8 cellular contexts compared by ENCODE assay signal in the genomic region with DNA sequence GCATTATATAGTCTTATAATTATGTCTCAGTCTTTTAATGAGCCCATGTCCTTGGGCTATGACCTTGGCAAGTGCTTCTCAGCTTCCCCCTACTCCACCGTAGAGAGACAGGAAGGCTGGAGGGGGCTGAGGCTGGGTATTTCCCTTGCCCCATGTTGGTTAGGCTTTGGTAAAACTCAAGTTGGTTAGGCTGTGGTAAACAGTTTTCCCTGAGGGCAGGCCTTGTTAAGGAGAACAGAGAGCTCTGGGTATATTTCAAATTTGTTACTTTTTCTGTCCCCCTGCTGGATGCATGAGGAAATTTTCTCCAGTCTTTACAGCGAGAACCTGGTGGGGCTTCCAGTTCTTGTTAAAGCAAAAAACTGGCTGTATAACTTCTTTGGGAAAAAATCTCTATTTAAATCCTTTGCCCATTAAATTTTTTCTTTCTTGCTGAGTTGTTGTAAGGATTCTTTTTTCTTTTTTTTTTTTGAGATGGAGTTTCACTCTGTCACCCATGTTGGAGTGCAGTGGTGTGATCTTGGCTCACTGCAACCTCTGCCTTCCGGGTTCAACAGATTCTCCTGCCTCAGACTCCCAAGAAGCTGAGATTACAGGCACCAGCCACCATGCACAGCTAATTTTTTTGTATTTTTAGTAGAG. TPM values are rescaled to one million over a fixed set of nuclear protein-coding genes. Genes with fewer than 3 reads are reported as not detected.
DNase-seq lines count a peak whose midpoint lies in the region; ATAC-seq and TF ChIP-seq lines count a peak whose summit lies in the region.

No MANE protein-coding gene starts in this region.

- H3K36me3 ChIP-seq in DND-41 (ENCODE audit: insufficient read depth, low read length), result no peaks in the 10 kb centered on the region

- in situ Hi-C loops in astrocyte of the cerebellum (cut with HindIII; ENCODE audit: low sequenced_read_pairs), result no loop called here

- no peaks in the 10 kb centered on the region for H4K20me1 ChIP-seq in DND-41 (ENCODE audit: insufficient read depth, low read length)

- H3K9me3 ChIP-seq in DND-41 (ENCODE audit: insufficient read depth, low read length, severe bottlenecking), result no peaks in the 10 kb centered on the region

- TF ChIP-seq CTCF in DND-41 (IDR thresholded peaks at IDR 0.05; ENCODE audit: borderline replicate concordance, extremely low read depth, low read length, poor library complexity, severe bottlenecking) (peak; percentile 53), astrocyte of the cerebellum (IDR thresholded peaks at IDR 0.05; ENCODE audit: low read depth, low read length, missing control alignments) (peak; percentile 64)

- no peak overlapping the region for H2AFZ ChIP-seq in DND-41 (ENCODE audit: low read depth, low read length)

- no peak overlapping the region for H3K4me3 ChIP-seq in DND-41 (ENCODE audit: low read depth in 1 of 2, low read length in 2 of 2)
- no peak overlapping the region for H3K4me3 ChIP-seq in astrocyte of the cerebellum (ENCODE audit: low read depth, low read length)

- H3K27ac ChIP-seq in DND-41 (ENCODE audit: low read length), result no peak overlapping the region

- DNase-seq in DND-41 (peak; percentile 26), NCI-H526 treated with DMSO at 0.1 percent for 48 hours (lab: John Stamatoyannopoulos, UW) (peak; percentile 16), astrocyte of the cerebellum (ENCODE audit: low read depth) (peak; percentile 18), left lobe of liver (ENCODE audit: low spot score) (no peak), NCI-H2081 (lab: John Stamatoyannopoulos, UW) (no peak), NCI-H524 (lab: John Stamatoyannopoulos, UW) (no peak)

- no peak overlapping the region for H3K4me2 ChIP-seq in DND-41 (ENCODE audit: insufficient read depth, low read length)

- H3K79me2 ChIP-seq in DND-41 (ENCODE audit: insufficient read depth, low read length), result no peaks in the 10 kb centered on the region

- no peak overlapping the region for H3K9ac ChIP-seq in DND-41 (ENCODE audit: low read depth, low read length)

- peaks cover 3% of the 10 kb centered on the region for H3K27me3 ChIP-seq in DND-41 (ENCODE audit: insufficient read depth, low read length, poor library complexity)

- ATAC-seq in DND-41 (ENCODE audit: insufficient read depth, low read depth), result peak; percentile 78
- peak; percentile 45 for ATAC-seq in GM19452 (IDR thresholded peaks at IDR 0.05; ENCODE audit: unreplicated experiment)
- ATAC-seq in left lobe of liver, result peak; percentile 91
- ATAC-seq in HG03520 (IDR thresholded peaks at IDR 0.05; ENCODE audit: unreplicated experiment), result no peak

- no peaks in the 10 kb centered on the region for H3K4me1 ChIP-seq in DND-41 (ENCODE audit: insufficient read depth, low read length)

RNA-seq across cellular contexts. Expression of gene DCHS1, which starts 12.2 kb away (rescaled TPM):
- total RNA-seq in left lobe of liver, result 2.5 TPM

RNA-seq across cellular contexts. Expression of gene MRPL17, which starts 15.3 kb away (rescaled TPM):
- 13.5 TPM for total RNA-seq in left lobe of liver

RNA-seq across cellular contexts. Expression of gene TPP1, which starts 48.6 kb away (rescaled TPM):
- total RNA-seq in left lobe of liver, result 62.4 TPM

RNA-seq across cellular contexts. Expression of gene TAF10, which starts 55.8 kb away (rescaled TPM):
- total RNA-seq in left lobe of liver, result 52.5 TPM

Comparison
In these comparisons a context has a peak if more than half of its experiments do, and no peak if none do; other contexts are left out.
1. DNase-seq: peak in DND-41 (single experiment), NCI-H526 treated with DMSO at 0.1 percent for 48 hours (single experiment) and astrocyte of the cerebellum (single experiment); none in left lobe of liver (single experiment), NCI-H2081 (0 of 2) and NCI-H524 (0 of 2).